Comparison of ENCODE assay signal across 10 cellular contexts in the genomic region with DNA sequence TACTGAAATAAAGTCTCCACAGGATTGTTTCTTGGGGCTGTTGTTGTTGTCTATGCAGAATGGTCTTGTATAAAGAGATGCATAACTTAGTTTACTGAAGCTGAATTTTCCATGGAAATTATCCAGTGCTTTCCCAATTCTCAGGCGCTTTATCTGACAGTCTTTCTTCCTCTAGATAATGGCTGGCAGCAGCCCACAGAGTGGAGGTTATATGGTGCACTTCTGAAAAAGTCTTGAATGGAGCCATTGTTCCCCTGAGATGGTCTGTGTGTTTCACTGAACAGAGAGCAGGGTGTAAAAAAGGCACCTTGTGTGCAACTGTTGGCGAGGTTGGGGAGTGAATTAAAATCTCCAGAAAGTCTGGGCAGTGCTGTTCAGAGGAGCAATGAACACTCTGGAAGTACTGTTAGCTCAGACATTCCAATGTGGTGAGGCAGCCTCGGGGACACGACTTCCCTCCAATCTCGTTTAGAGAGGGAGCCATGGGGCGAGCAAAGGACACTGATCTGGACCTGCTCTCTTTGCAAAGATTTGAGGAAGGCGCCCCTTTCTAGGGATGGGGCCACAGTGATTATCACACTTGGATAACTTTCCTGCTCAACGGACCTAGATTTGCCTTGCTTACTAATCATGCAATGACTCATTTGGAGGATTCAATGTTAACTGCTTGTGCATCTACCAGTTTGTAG. TPM values are rescaled to one million over a fixed set of nuclear protein-coding genes. Genes with fewer than 3 reads are reported as not detected.
DNase-seq lines count a peak whose midpoint lies in the region; ATAC-seq, FAIRE-seq and TF ChIP-seq lines count a peak whose summit lies in the region.
"Had no signal": no experiment of that assay in that cellular context is flagged by ENCODE, and none has a peak within 500 bp of the region (broad histone marks: within the 10 kb centered on the region; RNA-seq: fewer than 3 reads in every experiment).

No MANE protein-coding gene starts in this region.

- H3K79me2 ChIP-seq in SK-N-SH (ENCODE audit: insufficient read depth) = no peaks in the 10 kb centered on the region

- peaks cover 56% of the 10 kb centered on the region for H3K27me3 Mint-ChIP-seq in activated naive CD8-positive, alpha-beta T cell treated with anti-CD3 and anti-CD28 coated beads, Interleukin-2, amount 50 U/mL, for 24 hours

- no peaks in the 10 kb centered on the region for H4K20me1 ChIP-seq in SK-N-SH (ENCODE audit: insufficient read depth)

- no peak overlapping the region; a peak in 1 of 4 replicates for H3K4me3 ChIP-seq in SK-N-SH (ENCODE audit: low read depth in 2 of 2, low read length in 1 of 2)
- H3K4me3 ChIP-seq in pancreas = no peak overlapping the region

- H3K9me2 ChIP-seq in SK-N-SH = no peaks in the 10 kb centered on the region

- in situ Hi-C loops in Caki2 (cut with HindIII; ENCODE audit: low pct_unique_long_range_greater_than_20kb, low sequenced_read_pairs) = no loop called here

- WGBS in SK-N-SH (ENCODE audit: low lambda C conversion rate) = 20% methylated on average over 8 of the region's 8 CpGs
- WGBS in pancreas, 2 donors = 23 to 29% methylated on average over 8 of the region's 8 CpGs

- no peaks in the 10 kb centered on the region for H3K9me3 Mint-ChIP-seq in activated naive CD8-positive, alpha-beta T cell treated with anti-CD3 and anti-CD28 coated beads, Interleukin-2, amount 50 U/mL, for 24 hours

- ATAC-seq in pancreas (peak; percentile 27 to 69 (median 60)), GM19351 (IDR thresholded peaks at IDR 0.05; ENCODE audit: unreplicated experiment) (no peak)
- ATAC-seq in activated naive CD8-positive, alpha-beta T cell treated with anti-CD3 and anti-CD28 coated beads, Interleukin-2, amount 50 U/mL, for 24 hours = no peak

- DNase-seq in Caki2 (ENCODE audit: low read depth) (peak; percentile 83), SK-N-SH (no peak), globus pallidus (ENCODE audit: low spot score) (peak; percentile 31), pancreas (peak in 4 of 6 donors; percentile 33 to 49 (median 40)), DMS153 (lab: John Stamatoyannopoulos, UW) (no peak)
- no peak for DNase-seq in activated naive CD8-positive, alpha-beta T cell treated with anti-CD3 and anti-CD28 coated beads, Interleukin-2, amount 50 U/mL, for 24 hours
- DNase-seq in NK-92 treated with Interleukin-12 subunit alpha and Interleukin-12 subunit beta, amount 100 ng/mL, for 24 hours (lab: John Stamatoyannopoulos, UW) = no peak

- CTCF ChIA-PET in SK-N-SH (lab: Yijun Ruan, JAX) = interaction anchor here (0.7 kb wide), 1 partner anchor 452 kb away, joined by 3 read pairs; no protein-coding TSS in a partner anchor

- H3K4me1 ChIP-seq in SK-N-SH (ENCODE audit: control insufficient read depth in 1 of 2, insufficient read depth in 2 of 2, low read depth in 1 of 2, low read length in 1 of 2) (peaks cover 5 to 15% of the 10 kb centered on the region in 2 experiments; a peak in 3 of 4 replicates), pancreas (peaks cover 0 to 16% (median 0%) of the 10 kb centered on the region in 3 donors)

- peak overlapping the region; percentile 24; the same call in 1 of the 2 replicates for H3K9ac ChIP-seq in SK-N-SH

- no peak for TF ChIP-seq RAD21 in SK-N-SH (IDR thresholded peaks at IDR 0.05; ENCODE audit: low read length)

- TF ChIP-seq CTCF in SK-N-SH (IDR thresholded peaks at IDR 0.05) (no peak), pancreas (IDR thresholded peaks at IDR 0.05) (no peak)

- H3K9me3 ChIP-seq in SK-N-SH = no peaks in the 10 kb centered on the region
- no peaks in the 10 kb centered on the region for H3K9me3 ChIP-seq in pancreas

- peak overlapping the region; percentile 86; the same call in 1 of the 2 replicates for H2AFZ ChIP-seq in SK-N-SH (ENCODE audit: low read depth)

- H3K27me3 ChIP-seq in SK-N-SH (ENCODE audit: insufficient read depth) (no peaks in the 10 kb centered on the region), pancreas (no peaks in the 10 kb centered on the region)

- POLR2A ChIA-PET in SK-N-SH (lab: Yijun Ruan, JAX) = no interaction called here

- H3K27ac ChIP-seq in SK-N-SH (ENCODE audit: low read depth in 2 of 2, low read length in 1 of 2) (peak overlapping the region in 1 of 2 experiments; percentile 56; a peak in 3 of 4 replicates), pancreas (peak overlapping the region in 3 of 4 donors; percentile 13 to 35 (median 22))
- H3K27ac ChIP-seq: VCaP had no signal

- no peak for TF ChIP-seq EP300 in SK-N-SH (IDR thresholded peaks at IDR 0.05; ENCODE audit: borderline replicate concordance in 1 of 2, low read depth in 1 of 2, low read length in 1 of 2)

- no peak overlapping the region for H3K4me3 Mint-ChIP-seq in activated naive CD8-positive, alpha-beta T cell treated with anti-CD3 and anti-CD28 coated beads, Interleukin-2, amount 50 U/mL, for 24 hours

- peaks cover 23% of the 10 kb centered on the region for H3F3A ChIP-seq in SK-N-SH (replicated peaks; ENCODE audit: insufficient read depth)

- peak overlapping the region; percentile 74 for H3K4me2 ChIP-seq in SK-N-SH

- intact Hi-C loops in pancreas (cut with DNase I) = no loop called here

- FAIRE-seq in pancreas (lab: Jason Lieb, UNC) = no peak
- FAIRE-seq: G401.6 had no signal

- no peaks in the 10 kb centered on the region for H3K36me3 Mint-ChIP-seq in activated naive CD8-positive, alpha-beta T cell treated with anti-CD3 and anti-CD28 coated beads, Interleukin-2, amount 50 U/mL, for 24 hours (ENCODE audit: low read depth)

- H3K4me1 Mint-ChIP-seq in activated naive CD8-positive, alpha-beta T cell treated with anti-CD3 and anti-CD28 coated beads, Interleukin-2, amount 50 U/mL, for 24 hours = peaks cover 1% of the 10 kb centered on the region

- no peak overlapping the region for H3K27ac Mint-ChIP-seq in activated naive CD8-positive, alpha-beta T cell treated with anti-CD3 and anti-CD28 coated beads, Interleukin-2, amount 50 U/mL, for 24 hours

- no peaks in the 10 kb centered on the region for H3K36me3 ChIP-seq in SK-N-SH (replicated peaks in 1 of 2; ENCODE audit: control insufficient read depth in 1 of 2, insufficient read depth in 2 of 2, low read length in 1 of 2)
- no peaks in the 10 kb centered on the region for H3K36me3 ChIP-seq in pancreas

TF ChIP-seq in SK-N-SH, 30 proteins besides CTCF, POLR2A, EP300 and RAD21 (continues in another document):
- TF ChIP-seq, protein P1, sequence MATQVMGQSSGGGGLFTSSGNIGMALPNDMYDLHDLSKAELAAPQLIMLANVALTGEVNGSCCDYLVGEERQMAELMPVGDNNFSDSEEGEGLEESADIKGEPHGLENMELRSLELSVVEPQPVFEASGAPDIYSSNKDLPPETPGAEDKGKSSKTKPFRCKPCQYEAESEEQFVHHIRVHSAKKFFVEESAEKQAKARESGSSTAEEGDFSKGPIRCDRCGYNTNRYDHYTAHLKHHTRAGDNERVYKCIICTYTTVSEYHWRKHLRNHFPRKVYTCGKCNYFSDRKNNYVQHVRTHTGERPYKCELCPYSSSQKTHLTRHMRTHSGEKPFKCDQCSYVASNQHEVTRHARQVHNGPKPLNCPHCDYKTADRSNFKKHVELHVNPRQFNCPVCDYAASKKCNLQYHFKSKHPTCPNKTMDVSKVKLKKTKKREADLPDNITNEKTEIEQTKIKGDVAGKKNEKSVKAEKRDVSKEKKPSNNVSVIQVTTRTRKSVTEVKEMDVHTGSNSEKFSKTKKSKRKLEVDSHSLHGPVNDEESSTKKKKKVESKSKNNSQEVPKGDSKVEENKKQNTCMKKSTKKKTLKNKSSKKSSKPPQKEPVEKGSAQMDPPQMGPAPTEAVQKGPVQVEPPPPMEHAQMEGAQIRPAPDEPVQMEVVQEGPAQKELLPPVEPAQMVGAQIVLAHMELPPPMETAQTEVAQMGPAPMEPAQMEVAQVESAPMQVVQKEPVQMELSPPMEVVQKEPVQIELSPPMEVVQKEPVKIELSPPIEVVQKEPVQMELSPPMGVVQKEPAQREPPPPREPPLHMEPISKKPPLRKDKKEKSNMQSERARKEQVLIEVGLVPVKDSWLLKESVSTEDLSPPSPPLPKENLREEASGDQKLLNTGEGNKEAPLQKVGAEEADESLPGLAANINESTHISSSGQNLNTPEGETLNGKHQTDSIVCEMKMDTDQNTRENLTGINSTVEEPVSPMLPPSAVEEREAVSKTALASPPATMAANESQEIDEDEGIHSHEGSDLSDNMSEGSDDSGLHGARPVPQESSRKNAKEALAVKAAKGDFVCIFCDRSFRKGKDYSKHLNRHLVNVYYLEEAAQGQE (IDR thresholded peaks at IDR 0.05; ENCODE audit: low read depth, low read length) = no peak
- TF ChIP-seq SMC3 (IDR thresholded peaks at IDR 0.05; ENCODE audit: low read depth, low read length) (no peak), NFIC (IDR thresholded peaks at IDR 0.05; ENCODE audit: borderline replicate concordance) (0 out of 2 replicates have a peak, but pooled peaks have one; percentile 10)
- TF ChIP-seq, protein P2, sequence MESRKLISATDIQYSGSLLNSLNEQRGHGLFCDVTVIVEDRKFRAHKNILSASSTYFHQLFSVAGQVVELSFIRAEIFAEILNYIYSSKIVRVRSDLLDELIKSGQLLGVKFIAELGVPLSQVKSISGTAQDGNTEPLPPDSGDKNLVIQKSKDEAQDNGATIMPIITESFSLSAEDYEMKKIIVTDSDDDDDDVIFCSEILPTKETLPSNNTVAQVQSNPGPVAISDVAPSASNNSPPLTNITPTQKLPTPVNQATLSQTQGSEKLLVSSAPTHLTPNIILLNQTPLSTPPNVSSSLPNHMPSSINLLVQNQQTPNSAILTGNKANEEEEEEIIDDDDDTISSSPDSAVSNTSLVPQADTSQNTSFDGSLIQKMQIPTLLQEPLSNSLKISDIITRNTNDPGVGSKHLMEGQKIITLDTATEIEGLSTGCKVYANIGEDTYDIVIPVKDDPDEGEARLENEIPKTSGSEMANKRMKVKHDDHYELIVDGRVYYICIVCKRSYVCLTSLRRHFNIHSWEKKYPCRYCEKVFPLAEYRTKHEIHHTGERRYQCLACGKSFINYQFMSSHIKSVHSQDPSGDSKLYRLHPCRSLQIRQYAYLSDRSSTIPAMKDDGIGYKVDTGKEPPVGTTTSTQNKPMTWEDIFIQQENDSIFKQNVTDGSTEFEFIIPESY (IDR thresholded peaks at IDR 0.05; ENCODE audit: borderline replicate concordance, low read depth) = no peak
- TF ChIP-seq, protein P3, sequence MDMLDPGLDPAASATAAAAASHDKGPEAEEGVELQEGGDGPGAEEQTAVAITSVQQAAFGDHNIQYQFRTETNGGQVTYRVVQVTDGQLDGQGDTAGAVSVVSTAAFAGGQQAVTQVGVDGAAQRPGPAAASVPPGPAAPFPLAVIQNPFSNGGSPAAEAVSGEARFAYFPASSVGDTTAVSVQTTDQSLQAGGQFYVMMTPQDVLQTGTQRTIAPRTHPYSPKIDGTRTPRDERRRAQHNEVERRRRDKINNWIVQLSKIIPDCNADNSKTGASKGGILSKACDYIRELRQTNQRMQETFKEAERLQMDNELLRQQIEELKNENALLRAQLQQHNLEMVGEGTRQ (IDR thresholded peaks at IDR 0.05; ENCODE audit: borderline replicate concordance, low read depth, low read length) = no peak

RNA-seq across cellular contexts. Expression of a gene that starts 2.0 kb away (rescaled TPM):
- 0.70 and 1.0 TPM in 2 replicates for total RNA-seq in Caki2 (2014; rRNA removed; shearing (Covaris generic); ENCODE audit: low replicate concordance)
- 1.2 and 1.9 TPM in 2 replicates for polyA plus RNA-seq in SK-N-SH (2012; rRNA removed)
- 1.6 and 1.7 TPM in 2 replicates for polyA plus RNA-seq in SK-N-SH (2012; cell fraction: cytosol; rRNA removed)
- 2.3 and 3.6 TPM in 2 replicates for polyA plus RNA-seq in SK-N-SH (2012; cell fraction: nucleus; rRNA removed)
- total RNA-seq in pancreas = 1 to 10 TPM; 3.1 to 7.2 (median 4.6) TPM
- 1 to 10 TPM; 1.8 to 4.4 TPM for polyA plus RNA-seq in pancreas

Comparison
In these comparisons a context has a peak if more than half of its experiments do, and no peak if none do; other contexts are left out.
1. DNase-seq: peak in Caki2 (single experiment), globus pallidus (single experiment) and pancreas (4 of 6); none in SK-N-SH (single experiment), activated naive CD8-positive, alpha-beta T cell treated with anti-CD3 and anti-CD28 coated beads, Interleukin-2, amount 50 U/mL, for 24 hours (single experiment), DMS153 (single experiment) and NK-92 treated with Interleukin-12 subunit alpha and Interleukin-12 subunit beta, amount 100 ng/mL, for 24 hours (single experiment).
2. ATAC-seq: peak in pancreas (4 of 4); none in activated naive CD8-positive, alpha-beta T cell treated with anti-CD3 and anti-CD28 coated beads, Interleukin-2, amount 50 U/mL, for 24 hours (single experiment) and GM19351 (single experiment).